In genomic region chr19:32908641-32909190, GRCh38 we compare ENCODE assay signal across 16 cellular contexts. TPM values are rescaled to one million over a fixed set of nuclear protein-coding genes. Genes with fewer than 3 reads are reported as not detected.
DNase-seq lines count a peak whose midpoint lies in the region; ATAC-seq and TF ChIP-seq lines count a peak whose summit lies in the region.
"Had no signal": no experiment of that assay in that cellular context is flagged by ENCODE, and none has a peak within 500 bp of the region (broad histone marks: within the 10 kb centered on the region; RNA-seq: fewer than 3 reads in every experiment).

No MANE protein-coding gene starts in this region.

- peak; percentile 75 for DNase-seq in ELF-1 (ENCODE audit: low read depth, low spot score)
- DNase-seq in mammary epithelial cell, result peak; percentile 69
- peak; percentile 35 to 67 for DNase-seq in foreskin keratinocyte
- no peak for DNase-seq in NCI-H526 (lab: John Stamatoyannopoulos, UW)
- no peak for DNase-seq in amygdala (lab: John Stamatoyannopoulos, UW)
- DNase-seq: C1 segment of cervical spinal cord; CD4-positive, alpha-beta T cell; DMS79; GDM1; Karpas-422 had no signal

- intact Hi-C loops in mammary epithelial cell (cut with micrococcal nuclease), result loop anchor here (5.0 kb wide), 1 partner anchor 216 kb away; the partner anchor contains the start of gene NUDT19

- CTCF ChIA-PET in mammary epithelial cell (lab: Charles Lee; ENCODE audit: low non-redundant PET), result no interaction called here

- dilution Hi-C loops in mammary epithelial cell (cut with HindIII; ENCODE audit: low sequenced_read_pairs), result no loop called here

- H2AFZ ChIP-seq in mammary epithelial cell (ENCODE audit: low read depth, low read length), result no peak overlapping the region

- in situ Hi-C loops in mammary epithelial cell (cut with MboI; ENCODE audit: low sequenced_read_pairs in 2 of 2), result no loop called here

- H3K36me3 ChIP-seq in mammary epithelial cell (ENCODE audit: insufficient read depth, low read length), result no peaks in the 10 kb centered on the region

- H3K4me1 ChIP-seq in mammary epithelial cell (ENCODE audit: insufficient read depth, low read length), result peaks cover 4% of the 10 kb centered on the region
- no peaks in the 10 kb centered on the region for H3K4me1 ChIP-seq in foreskin keratinocyte

- H3K27ac ChIP-seq in mammary epithelial cell (ENCODE audit: insufficient read depth, low read depth, low read length) (no peak overlapping the region), foreskin keratinocyte (no peak overlapping the region)
- H3K27ac ChIP-seq: HL-60 had no signal

- no TSS peak for BruUV-seq in mammary epithelial cell (replicated peaks; lab: Mats Ljungman, UMichigan)

- TF ChIP-seq CTCF in mammary epithelial cell (conservative IDR thresholded peaks at IDR 0.05 in 1 of 2, IDR thresholded peaks at IDR 0.05 in 1 of 2; ENCODE audit: extremely low read depth in 1 of 2, insufficient read depth in 1 of 2, low read depth in 1 of 2, low read length in 2 of 2) (no peak), foreskin keratinocyte (conservative IDR thresholded peaks at IDR 0.05) (no peak)

- WGBS in mammary epithelial cell (ENCODE audit: low coverage, missing lambda C conversion rate), result 61% methylated on average over 7 of the region's 7 CpGs

- H3K9ac ChIP-seq in mammary epithelial cell (ENCODE audit: insufficient read depth, low read length), result no peak overlapping the region

- no peak overlapping the region for H3K4me2 ChIP-seq in mammary epithelial cell (ENCODE audit: insufficient read depth, low read depth, low read length)

- ATAC-seq in foreskin keratinocyte (peak; percentile 62), GM18505 (IDR thresholded peaks at IDR 0.05; ENCODE audit: unreplicated experiment) (no peak), HG02981 (IDR thresholded peaks at IDR 0.05; ENCODE audit: unreplicated experiment) (no peak)

- no peak overlapping the region for H3K4me3 ChIP-seq in mammary epithelial cell (replicated peaks in 1 of 3; ENCODE audit: insufficient read depth in 1 of 3, low read depth in 2 of 3, low read length in 3 of 3)
- H3K4me3 ChIP-seq: K562 had no signal

- H3K9me3 ChIP-seq in mammary epithelial cell (replicated peaks; ENCODE audit: insufficient read depth, low read length), result no peaks in the 10 kb centered on the region

- no peaks in the 10 kb centered on the region for H4K20me1 ChIP-seq in mammary epithelial cell (ENCODE audit: insufficient read depth, low read length)

- H3K79me2 ChIP-seq in mammary epithelial cell (ENCODE audit: insufficient read depth, low read length), result no peaks in the 10 kb centered on the region

- H3K27me3 ChIP-seq in mammary epithelial cell (ENCODE audit: insufficient read depth, low read length), result no peaks in the 10 kb centered on the region
- H3K27me3 ChIP-seq in foreskin keratinocyte, result no peaks in the 10 kb centered on the region

- no peak for TF ChIP-seq POLR2A in GM18505 (IDR thresholded peaks at IDR 0.05; ENCODE audit: borderline replicate concordance, extremely low read depth, insufficient read depth, insufficient read length)

RNA-seq across cellular contexts. Expression of gene SLC7A9, which starts 39.1 kb away (rescaled TPM):
- total RNA-seq in mammary epithelial cell (under 1 TPM in 1 of 2 donors, not detected in 1; 0.17 TPM), foreskin keratinocyte (not detected in 2 replicates)
- polyA plus RNA-seq in mammary epithelial cell (0.03 TPM), foreskin keratinocyte (0.03 TPM in 1 of 2 replicates, not detected in the other)
- polyA minus RNA-seq in mammary epithelial cell, result not detected
- total RNA-seq: A172, H1, K562 had no signal
- polyA plus RNA-seq: K562 had no signal

Comparison
In these comparisons a context has a peak if more than half of its experiments do, and no peak if none do; other contexts are left out.
1. DNase-seq: peak in ELF-1 (single experiment), mammary epithelial cell (single experiment) and foreskin keratinocyte (2 of 2); none in NCI-H526 (0 of 2) and amygdala (0 of 56).